In genomic region chr7:3897430-3898385, GRCh38 we compare ENCODE assay signal across 8 cellular contexts.
DNase-seq lines count a peak whose midpoint lies in the region; ATAC-seq, FAIRE-seq and TF ChIP-seq lines count a peak whose summit lies in the region.

No MANE protein-coding gene starts in this region.

- TF ChIP-seq CTCF in D721Med (IDR thresholded peaks at IDR 0.05; ENCODE audit: insufficient read depth, missing control alignments) = peak; percentile 77
- TF ChIP-seq CTCF in hepatocyte (IDR thresholded peaks at IDR 0.05; ENCODE audit: poor library complexity) = peak; percentile 80

- H3K4me1 ChIP-seq in adipocyte (ENCODE audit: control insufficient read depth, insufficient read depth, low read length) = peaks cover 6% of the 10 kb centered on the region
- H3K4me1 ChIP-seq in hepatocyte (ENCODE audit: insufficient read depth) = no peaks in the 10 kb centered on the region

- peak; percentile 51 for ATAC-seq in HG02588 (IDR thresholded peaks at IDR 0.05; ENCODE audit: unreplicated experiment)

- H3K4me2 ChIP-seq in hepatocyte = no peak overlapping the region

- H3K36me3 ChIP-seq in adipocyte (ENCODE audit: control insufficient read depth, insufficient read depth, low read length, severe bottlenecking) (no peaks in the 10 kb centered on the region), hepatocyte (replicated peaks; ENCODE audit: insufficient read depth, low read depth) (no peaks in the 10 kb centered on the region)

- H3K9ac ChIP-seq in adipocyte (ENCODE audit: low read length) = no peak overlapping the region

- no peak overlapping the region for H3K27ac ChIP-seq in hepatocyte

- TF ChIP-seq POLR2A in GM12892 (IDR thresholded peaks at IDR 0.05; ENCODE audit: low read depth, low read length) = no peak

- H2AFZ ChIP-seq in hepatocyte = no peak overlapping the region

- H3K9me2 ChIP-seq in hepatocyte (replicated peaks; ENCODE audit: insufficient read depth) = no peaks in the 10 kb centered on the region

- WGBS in hepatocyte (ENCODE audit: low lambda C conversion rate, missing lambda C conversion rate) = 78% methylated on average over 10 of the region's 10 CpGs

- no peak for DNase-seq in D721Med (ENCODE audit: insufficient read length, low spot score)
- no peak for DNase-seq in RCC 7860 (ENCODE audit: low spot score)
- DNase-seq in adipocyte (ENCODE audit: low read depth) = peak; percentile 69
- peak; percentile 69 for DNase-seq in hepatocyte (ENCODE audit: low spot score)
- peak; percentile 44 for DNase-seq in stimulated activated CD4-positive, alpha-beta T cell treated with anti-CD3 and anti-CD28 coated beads, Interleukin-1b, Interleukin-23, amount 100 ng/mL, for 48 hours
- DNase-seq in cerebellar nuclear complex (lab: John Stamatoyannopoulos, UW) = no peak
- DNase-seq in GM12892 (ENCODE audit: insufficient read length) = no peak

- H3K4me3 ChIP-seq in adipocyte (ENCODE audit: low read length) (no peak overlapping the region), hepatocyte (no peak overlapping the region)

- H4K20me1 ChIP-seq in hepatocyte (ENCODE audit: insufficient read depth, poor library complexity, severe bottlenecking) = no peaks in the 10 kb centered on the region

- no peaks in the 10 kb centered on the region for H3K79me2 ChIP-seq in hepatocyte

- H3K9me3 ChIP-seq in adipocyte (ENCODE audit: control insufficient read depth, low read length) = no peaks in the 10 kb centered on the region
- H3K9me3 ChIP-seq in hepatocyte (ENCODE audit: low read depth) = no peaks in the 10 kb centered on the region

- H3K27me3 ChIP-seq in adipocyte (replicated peaks; ENCODE audit: control insufficient read depth, insufficient read depth, low read length) (no peaks in the 10 kb centered on the region), hepatocyte (no peaks in the 10 kb centered on the region)

- FAIRE-seq in D721Med (lab: Jason Lieb, UNC) (no peak), RCC 7860 (lab: Jason Lieb, UNC) (peak; percentile 58), GM12892 (lab: Jason Lieb, UNC) (no peak)

Comparison
In these comparisons a context has a peak if more than half of its experiments do, and no peak if none do; other contexts are left out.
1. DNase-seq: peak in adipocyte (single experiment), hepatocyte (single experiment) and stimulated activated CD4-positive, alpha-beta T cell treated with anti-CD3 and anti-CD28 coated beads, Interleukin-1b, Interleukin-23, amount 100 ng/mL, for 48 hours (single experiment); none in D721Med (single experiment), RCC 7860 (single experiment), cerebellar nuclear complex (0 of 2) and GM12892 (single experiment).